30 cellular contexts compared by ENCODE assay signal in the genomic region with DNA sequence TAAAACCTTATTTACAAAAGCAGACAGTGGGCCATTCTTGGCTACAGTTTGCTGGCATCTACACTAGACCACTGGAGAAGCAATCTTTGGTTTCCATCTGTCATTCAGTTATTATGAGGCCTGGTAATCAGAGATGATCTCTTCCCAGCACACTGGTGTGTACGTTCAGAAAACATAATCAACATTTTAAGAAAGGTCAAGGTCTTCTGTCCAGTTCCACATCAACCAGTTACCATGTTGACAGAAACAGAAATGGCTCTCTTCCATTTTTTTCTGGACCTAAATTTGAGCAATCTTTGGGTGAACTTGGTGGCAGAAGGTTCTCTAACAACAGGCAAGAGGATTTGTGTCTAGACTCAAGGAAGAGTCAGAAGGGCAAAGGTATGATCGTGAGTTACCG.
"Had no signal": no experiment of that assay in that cellular context is flagged by ENCODE, and none has a peak within 500 bp of the region (broad histone marks: within the 10 kb centered on the region; RNA-seq: fewer than 3 reads in every experiment).

No MANE protein-coding gene starts in this region.

- H3K9me3 Mint-ChIP-seq: natural killer cell; nephron; neural progenitor cell; stimulated activated memory B cell treated with anti-CD40 and anti-IgM and Interleukin-4, amounts not matched to agents 10 μg/mL and 1 μg/mL and 100 μg/mL, for 72 hours; stimulated activated naive CD8-positive, alpha-beta T cell treated with anti-CD3 and anti-CD28 coated beads, Interleukin-15, amount 100 ng/mL, for 72 hours; type B pancreatic cell had no signal

- H3K4me2 ChIP-seq: neural progenitor cell had no signal

- H2AFZ ChIP-seq: neural progenitor cell, parathyroid adenoma had no signal

- H3K27ac Mint-ChIP-seq: natural killer cell; neural progenitor cell; progenitor cell of endocrine pancreas; stimulated activated memory B cell treated with anti-CD40 and anti-IgM and Interleukin-4, amounts not matched to agents 10 μg/mL and 1 μg/mL and 100 μg/mL, for 72 hours; type B pancreatic cell had no signal

- FAIRE-seq: small intestine had no signal

- DNase-seq: naive thymus-derived CD4-positive, alpha-beta T cell; natural killer cell; occipital lobe; ovary; posterior cingulate gyrus; psoas muscle; right cardiac atrium; sigmoid colon; small intestine; stimulated activated CD4-positive, alpha-beta T cell treated with anti-CD3 and anti-CD28 coated beads, Interleukin-15, amount 100 ng/mL, for 24 hours; stimulated activated CD4-positive, alpha-beta T cell treated with anti-CD3 and anti-CD28 coated beads, Interleukin-2, amount 100 ng/mL, for 24 hours; stimulated activated CD4-positive, alpha-beta T cell treated with anti-CD3 and anti-CD28 coated beads, Interleukin-2, amount 100 ng/mL, for 48 hours; stimulated activated CD4-positive, alpha-beta T cell treated with anti-CD3 and anti-CD28 coated beads, Interleukin-4, amount 100 ng/mL, for 4 hours; stimulated activated CD8-positive, alpha-beta memory T cell treated with anti-CD3 and anti-CD28 coated beads, Interleukin-4, amount 100 ng/mL, for 48 hours; stimulated activated naive CD4-positive, alpha-beta T cell; stimulated activated naive CD8-positive, alpha-beta T cell treated with anti-CD3 and anti-CD28 coated beads, Interleukin-15, amount 100 ng/mL, for 72 hours; stimulated activated naive CD8-positive, alpha-beta T cell treated with anti-CD3 and anti-CD28 coated beads, Interleukin-15, Interleukin-2, amounts not matched to agents 100 U/mL and 50 U/mL, for 24 hours; substantia nigra; testis; tibial artery; transverse colon; upper lobe of right lung; uterus had no signal

- H3K27me3 Mint-ChIP-seq: naive thymus-derived CD4-positive, alpha-beta T cell; progenitor cell of endocrine pancreas; stimulated activated memory B cell treated with anti-CD40 and anti-IgM and Interleukin-4, amounts not matched to agents 10 μg/mL and 1 μg/mL and 100 μg/mL, for 72 hours; stimulated activated naive CD8-positive, alpha-beta T cell treated with anti-CD3 and anti-CD28 coated beads, Interleukin-15, amount 100 ng/mL, for 72 hours; type B pancreatic cell had no signal

- H3K9me3 ChIP-seq: ovary, psoas muscle, sigmoid colon, suprapubic skin, testis, tibial artery, transverse colon, upper lobe of right lung, uterus had no signal

- H3K4me3 ChIP-seq: neural progenitor cell, ovary, psoas muscle, sigmoid colon, suprapubic skin, testis, tibial artery, transverse colon, upper lobe of right lung, uterus had no signal

- ATAC-seq: naive thymus-derived CD4-positive, alpha-beta T cell; natural killer cell; psoas muscle; right cardiac atrium; stimulated activated memory B cell treated with anti-CD40 and anti-IgM and Interleukin-4, amounts not matched to agents 10 μg/mL and 1 μg/mL and 100 μg/mL, for 72 hours; stimulated activated naive CD8-positive, alpha-beta T cell treated with anti-CD3 and anti-CD28 coated beads, Interleukin-15, amount 100 ng/mL, for 72 hours; stimulated activated naive CD8-positive, alpha-beta T cell treated with anti-CD3 and anti-CD28 coated beads, Interleukin-15, Interleukin-2, amounts not matched to agents 100 U/mL and 50 U/mL, for 24 hours; upper lobe of right lung had no signal

- H3K27ac ChIP-seq: neural progenitor cell, ovary, parathyroid adenoma, psoas muscle, sigmoid colon, suprapubic skin, testis, tibial artery, transverse colon, upper lobe of right lung, uterus had no signal

- H3K27me3 ChIP-seq: neural progenitor cell, ovary, sigmoid colon, suprapubic skin, testis, tibial artery, transverse colon, upper lobe of right lung, uterus had no signal

- H3K4me3 Mint-ChIP-seq: naive thymus-derived CD4-positive, alpha-beta T cell; natural killer cell; nephron; neural progenitor cell; stimulated activated memory B cell treated with anti-CD40 and anti-IgM and Interleukin-4, amounts not matched to agents 10 μg/mL and 1 μg/mL and 100 μg/mL, for 72 hours; stimulated activated naive CD8-positive, alpha-beta T cell treated with anti-CD3 and anti-CD28 coated beads, Interleukin-15, amount 100 ng/mL, for 72 hours; type B pancreatic cell had no signal

- H3K4me1 ChIP-seq: parathyroid adenoma, psoas muscle, sigmoid colon, testis, tibial artery, transverse colon, upper lobe of right lung, uterus had no signal

- H3K9ac ChIP-seq: neural progenitor cell, parathyroid adenoma had no signal

- H3K36me3 Mint-ChIP-seq: natural killer cell, neural progenitor cell, type B pancreatic cell had no signal

- H3K36me3 ChIP-seq: neural progenitor cell, ovary, sigmoid colon, suprapubic skin, tibial artery, transverse colon, upper lobe of right lung, uterus had no signal
